1 cellular context compared by ENCODE assay signal in genomic region chr1:19209990-19210771, GRCh38.
A peak's percentile ranks its signal among the peaks of the same experiment; 100 is the strongest.
TF ChIP-seq lines count a peak whose summit lies in the region.

Gene UBR4 (minus strand): TSS chr1:19210266. CDS start chr1:19210248, 18 bp downstream.

TF ChIP-seq in H1, 55 proteins besides CTCF, POLR2A, EP300 and RAD21 (continued from another document):
- no peak for TF ChIP-seq RNF2 (IDR thresholded peaks at IDR 0.05; ENCODE audit: borderline replicate concordance, low read depth, low read length, missing control alignments, poor library complexity, severe bottlenecking)
- peak; percentile 86 for TF ChIP-seq SRF (IDR thresholded peaks at IDR 0.05; ENCODE audit: low read depth, low read length)
- TF ChIP-seq CTBP2 (IDR thresholded peaks at IDR 0.05; ENCODE audit: borderline replicate concordance, insufficient read depth, insufficient read length, low read length) = no peak
- peak; percentile 96 for TF ChIP-seq TAF7 (optimal IDR thresholded peaks at IDR 0.05; ENCODE audit: borderline replicate concordance, low read depth, low read length)
- peak; percentile 97 for TF ChIP-seq ATF3 (IDR thresholded peaks at IDR 0.05; ENCODE audit: insufficient read depth, low read depth, low read length)
- peak; percentile 42; the same call in 1 of the 2 replicates for TF ChIP-seq BRCA1 (IDR thresholded peaks at IDR 0.05; ENCODE audit: low read depth, low read length)
- peak; percentile 62 for TF ChIP-seq NRF1 (IDR thresholded peaks at IDR 0.05; ENCODE audit: low read depth, low read length)
- TF ChIP-seq MAX (IDR thresholded peaks at IDR 0.05) = peak; percentile 94
- TF ChIP-seq TEAD4 (IDR thresholded peaks at IDR 0.05; ENCODE audit: low read depth, low read length) = no peak
- no peak for TF ChIP-seq RFX5 (IDR thresholded peaks at IDR 0.05; ENCODE audit: borderline replicate concordance, low read depth, low read length)
- peak; percentile 75 for TF ChIP-seq KDM5A (IDR thresholded peaks at IDR 0.05; ENCODE audit: low read length)
- no peak for TF ChIP-seq RXRA (IDR thresholded peaks at IDR 0.05; ENCODE audit: insufficient read depth, low read depth, low read length)
- no peak for TF ChIP-seq TCF12 (IDR thresholded peaks at IDR 0.05; ENCODE audit: low read depth, low read length)
- no peak for TF ChIP-seq EGR1 (IDR thresholded peaks at IDR 0.05; ENCODE audit: borderline replicate concordance, low read depth, low read length)
- TF ChIP-seq, protein P1, sequence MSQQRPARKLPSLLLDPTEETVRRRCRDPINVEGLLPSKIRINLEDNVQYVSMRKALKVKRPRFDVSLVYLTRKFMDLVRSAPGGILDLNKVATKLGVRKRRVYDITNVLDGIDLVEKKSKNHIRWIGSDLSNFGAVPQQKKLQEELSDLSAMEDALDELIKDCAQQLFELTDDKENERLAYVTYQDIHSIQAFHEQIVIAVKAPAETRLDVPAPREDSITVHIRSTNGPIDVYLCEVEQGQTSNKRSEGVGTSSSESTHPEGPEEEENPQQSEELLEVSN (IDR thresholded peaks at IDR 0.05) = peak; percentile 98
- 0 out of 2 replicates have a peak, but pooled peaks have one; percentile 39 for TF ChIP-seq SP4 (IDR thresholded peaks at IDR 0.05; ENCODE audit: low read length)
- peak; percentile 54; the same call in 1 of the 2 replicates for TF ChIP-seq JUN (IDR thresholded peaks at IDR 0.05; ENCODE audit: low read depth, low read length)
- no peak for TF ChIP-seq SP2 (IDR thresholded peaks at IDR 0.05; ENCODE audit: low read length)
- 0 out of 2 replicates have a peak, but pooled peaks have one; percentile 21 for TF ChIP-seq GTF2F1 (IDR thresholded peaks at IDR 0.05; ENCODE audit: borderline replicate concordance, low read depth, low read length)
- no peak for TF ChIP-seq KDM1A (IDR thresholded peaks at IDR 0.05; ENCODE audit: borderline replicate concordance, low read length)
- peak; percentile 74 for TF ChIP-seq CHD2 (IDR thresholded peaks at IDR 0.05; ENCODE audit: low read length)
- peak; percentile 92 for TF ChIP-seq POLR2AphosphoS5 (IDR thresholded peaks at IDR 0.05; ENCODE audit: low read depth, low read length)
- TF ChIP-seq BCL11A (IDR thresholded peaks at IDR 0.05; ENCODE audit: low read depth in 2 of 2, low read length in 2 of 2) = no peak
- peak; percentile 97 for TF ChIP-seq TAF1 (IDR thresholded peaks at IDR 0.05; ENCODE audit: low read depth, low read length)
- TF ChIP-seq CHD1 (IDR thresholded peaks at IDR 0.05; ENCODE audit: low read depth, low read length) = no peak
- peak; percentile 72 for TF ChIP-seq ATF2 (IDR thresholded peaks at IDR 0.05; ENCODE audit: low read length)
- TF ChIP-seq PHF8 (conservative IDR thresholded peaks at IDR 0.05; ENCODE audit: low read depth, low read length) = peak; percentile 99
- no peak for TF ChIP-seq FOSL1 (IDR thresholded peaks at IDR 0.05; ENCODE audit: insufficient read depth, low read depth, low read length)
- no peak for TF ChIP-seq NANOG (IDR thresholded peaks at IDR 0.05; ENCODE audit: insufficient read depth, low read depth, low read length, poor library complexity, severe bottlenecking)
- TF ChIP-seq ASH2L (IDR thresholded peaks at IDR 0.05; ENCODE audit: low read length) = peak; percentile 97
- peak in 1 of 2 experiments; percentile 66; a peak in 2 of 4 replicates for TF ChIP-seq SIN3A (conservative IDR thresholded peaks at IDR 0.05 in 1 of 2, IDR thresholded peaks at IDR 0.05 in 1 of 2; ENCODE audit: low read depth in 1 of 2, low read length in 2 of 2)
- peak; percentile 88; the same call in 1 of the 2 replicates for TF ChIP-seq YY1 (IDR thresholded peaks at IDR 0.05; ENCODE audit: low read depth, low read length)
- TF ChIP-seq HDAC6 (IDR thresholded peaks at IDR 0.05; ENCODE audit: low read depth, low read length) = no peak
- TF ChIP-seq JUND (IDR thresholded peaks at IDR 0.05; ENCODE audit: low read length) = peak; percentile 89
- no peak for TF ChIP-seq SAP30 (IDR thresholded peaks at IDR 0.05; ENCODE audit: insufficient read depth, insufficient replicate concordance, low read length)
- TF ChIP-seq TBP (IDR thresholded peaks at IDR 0.05; ENCODE audit: low read depth, low read length) = peak; percentile 96
- peak; percentile 100 for TF ChIP-seq KDM4A (IDR thresholded peaks at IDR 0.05; ENCODE audit: low read depth, low read length, severe bottlenecking)
- TF ChIP-seq CEBPB (IDR thresholded peaks at IDR 0.05; ENCODE audit: low read depth, low read length) = peak; percentile 95
- no peak for TF ChIP-seq CHD7 (IDR thresholded peaks at IDR 0.05; ENCODE audit: insufficient replicate concordance, low read length)
- TF ChIP-seq CREB1 (IDR thresholded peaks at IDR 0.05) = peak; percentile 100
